In genomic region chr11:119030329-119031047, GRCh38 we compare ENCODE assay signal across 8 cellular contexts. TPM values are rescaled to one million over a fixed set of nuclear protein-coding genes. Genes with fewer than 3 reads are reported as not detected.
DNase-seq lines count a peak whose midpoint lies in the region; ATAC-seq, FAIRE-seq and TF ChIP-seq lines count a peak whose summit lies in the region.

Gene SLC37A4 (minus strand): TSS chr11:119030877.

- DNase-seq in NCI-H2107 treated with DMSO at 0.1 percent for 48 hours (lab: John Stamatoyannopoulos, UW; ENCODE audit: unreplicated experiment), result peak; percentile 87
- DNase-seq in body of pancreas, result peak; percentile 99 to 100 (median 99)
- peak; percentile 95 for DNase-seq in iPS DF 19.7 (ENCODE audit: low read depth, low spot score)
- DNase-seq in sciatic nerve (ENCODE audit: low spot score), result peak; percentile 98

- no peaks in the 10 kb centered on the region for H3K27me3 ChIP-seq in body of pancreas

- FAIRE-seq in TTC549 (lab: Jason Lieb, UNC), result peak; percentile 82

- 0 to 1% methylated on average over 4 to 67 of the region's 67 CpGs for WGBS in body of pancreas, 2 donors

- no peaks in the 10 kb centered on the region for H3K9me3 ChIP-seq in body of pancreas

- TF ChIP-seq CTCF in 22Rv1 (IDR thresholded peaks at IDR 0.05) (peak; percentile 97; the same call in 1 of the 2 replicates), body of pancreas (IDR thresholded peaks at IDR 0.05) (peak in 5 of 7 experiments; percentile 84 to 99 (median 98))

- peak; percentile 24 to 83 (median 69) for TF ChIP-seq POLR2A in body of pancreas (IDR thresholded peaks at IDR 0.05)

- intact Hi-C loops in body of pancreas (cut with DNase I) (no loop called here), sciatic nerve (cut with DNase I) (no loop called here)

- ATAC-seq in GM18520 (IDR thresholded peaks at IDR 0.05; ENCODE audit: unreplicated experiment) (peak; percentile 90), HG03064 (IDR thresholded peaks at IDR 0.05; ENCODE audit: low read depth, unreplicated experiment) (peak; percentile 79), body of pancreas (peak; percentile 90), sciatic nerve (peak; percentile 98)

- no peaks in the 10 kb centered on the region for H3K36me3 ChIP-seq in body of pancreas (replicated peaks in 1 of 2; ENCODE audit: insufficient read depth in 1 of 2, low read depth in 2 of 2)

- H3K4me3 ChIP-seq in body of pancreas, result peak within 1 kb of the TSS; percentile 58 to 84

- H3K4me1 ChIP-seq in body of pancreas, result peaks cover 47% of the 10 kb centered on the region

- H3K27ac ChIP-seq in 22Rv1, result peak within 1 kb of the TSS; percentile 76
- peak within 1 kb of the TSS; percentile 88 to 95 (median 93) for H3K27ac ChIP-seq in body of pancreas

RNA-seq across cellular contexts. Expression of gene SLC37A4, which starts in this region (rescaled TPM):
- 10 to 100 TPM; 64.6 to 90.3 TPM for total RNA-seq in body of pancreas
- total RNA-seq in sciatic nerve, result 14.8 TPM

Comparison
In these comparisons a context has a peak if more than half of its experiments do, and no peak if none do; other contexts are left out.
1. Peak in every context shown above with its lines: DNase-seq, ATAC-seq, H3K4me3 ChIP-seq and H3K27ac ChIP-seq.